8 cellular contexts compared by ENCODE assay signal in the genomic region with DNA sequence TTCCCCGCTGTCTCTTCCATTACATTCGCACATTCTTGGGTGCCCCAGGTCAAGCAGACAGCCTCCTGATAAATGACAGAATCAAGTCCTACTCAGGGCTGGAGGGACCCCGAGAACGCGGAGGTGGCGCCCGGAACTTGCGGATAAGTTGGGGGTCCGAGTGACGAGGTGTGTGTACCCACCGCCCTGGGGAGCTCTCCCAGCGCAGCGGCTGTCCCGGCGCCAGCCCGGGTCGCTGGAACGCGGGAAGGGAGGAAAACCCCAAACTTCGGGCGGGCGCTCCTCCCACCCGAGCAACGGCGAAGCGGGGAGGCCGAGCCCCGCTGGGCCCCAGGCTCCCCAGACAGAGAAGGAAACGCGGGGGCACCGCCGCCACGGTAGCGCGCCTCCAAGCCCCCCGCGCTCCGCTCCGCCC. TPM values are rescaled to one million over a fixed set of nuclear protein-coding genes. Genes with fewer than 3 reads are reported as not detected.
DNase-seq lines count a peak whose midpoint lies in the region; ATAC-seq lines count a peak whose summit lies in the region.

No MANE protein-coding gene starts in this region.

- H3K36me3 ChIP-seq in subcutaneous abdominal adipose tissue (ENCODE audit: control insufficient read depth in 5 of 5, insufficient read depth in 5 of 5, low read length in 5 of 5), result no peaks in the 10 kb centered on the region

- ATAC-seq in GM18907 (IDR thresholded peaks at IDR 0.05; ENCODE audit: unreplicated experiment) (peak; percentile 2), HG03196 (IDR thresholded peaks at IDR 0.05; ENCODE audit: unreplicated experiment) (peak; percentile 2), HG02759 (IDR thresholded peaks at IDR 0.05; ENCODE audit: unreplicated experiment) (no peak)

- H3K9ac ChIP-seq in subcutaneous abdominal adipose tissue (ENCODE audit: low read length in 5 of 5), result peak overlapping the region; percentile 75 to 84 (median 76)

- peaks cover 5 to 46% (median 30%) of the 10 kb centered on the region in 5 donors for H3K4me1 ChIP-seq in subcutaneous abdominal adipose tissue (ENCODE audit: control insufficient read depth in 5 of 5, insufficient read depth in 5 of 5, low read length in 5 of 5)

- H3K4me3 ChIP-seq in subcutaneous abdominal adipose tissue (ENCODE audit: low read depth in 1 of 5, low read length in 5 of 5), result peak overlapping the region; percentile 75 to 84 (median 80)

- DNase-seq in immature natural killer cell, result no peak
- no peak for DNase-seq in T-helper 9 cell
- DNase-seq in HPDE6-E6E7 (ENCODE audit: extremely low spot score), result no peak

- H3K27me3 ChIP-seq in subcutaneous abdominal adipose tissue (ENCODE audit: control insufficient read depth in 5 of 5, insufficient read depth in 4 of 5, low read length in 5 of 5), result no peaks in the 10 kb centered on the region

- peaks cover 44% of the 10 kb centered on the region for H3K4me1 Mint-ChIP-seq in activated naive CD8-positive, alpha-beta T cell (ENCODE audit: low read depth)
- H3K4me1 Mint-ChIP-seq in immature natural killer cell, result peaks cover 32 to 33% of the 10 kb centered on the region in 2 donors

- no peaks in the 10 kb centered on the region for H3K36me3 Mint-ChIP-seq in activated naive CD8-positive, alpha-beta T cell
- no peaks in the 10 kb centered on the region for H3K36me3 Mint-ChIP-seq in immature natural killer cell

- no peaks in the 10 kb centered on the region for H3K9me3 ChIP-seq in subcutaneous abdominal adipose tissue (ENCODE audit: control insufficient read depth in 5 of 5, low read length in 5 of 5)

- H3K27ac Mint-ChIP-seq in activated naive CD8-positive, alpha-beta T cell, result peak overlapping the region; percentile 89
- H3K27ac Mint-ChIP-seq in immature natural killer cell, result peak overlapping the region; percentile 14 to 81 (median 74)

- peak overlapping the region; percentile 23 for H3K27ac ChIP-seq in subcutaneous abdominal adipose tissue (ENCODE audit: low read depth, low read length)

- H3K4me3 Mint-ChIP-seq in activated naive CD8-positive, alpha-beta T cell, result peak overlapping the region; percentile 97
- peak overlapping the region; percentile 85 to 95 (median 88) for H3K4me3 Mint-ChIP-seq in immature natural killer cell

- H3K9me3 Mint-ChIP-seq in activated naive CD8-positive, alpha-beta T cell (ENCODE audit: low read depth), result no peaks in the 10 kb centered on the region
- no peaks in the 10 kb centered on the region for H3K9me3 Mint-ChIP-seq in immature natural killer cell

- H3K27me3 Mint-ChIP-seq in activated naive CD8-positive, alpha-beta T cell, result no peaks in the 10 kb centered on the region
- H3K27me3 Mint-ChIP-seq in immature natural killer cell (ENCODE audit: low read depth in 3 of 3), result peaks cover 4 to 9% (median 8%) of the 10 kb centered on the region in 3 donors

RNA-seq across cellular contexts. Expression of gene CLN6, which starts 0.6 kb away (rescaled TPM):
- 1 to 10 TPM; 1.3 to 2.5 (median 2.3) TPM for polyA plus RNA-seq in immature natural killer cell

RNA-seq across cellular contexts. Expression of gene CALML4, which starts 23.8 kb away (rescaled TPM):
- polyA plus RNA-seq in immature natural killer cell, result 1 to 10 TPM in 1 of 3 donors, under 1 TPM in 1, not detected in 1; 0.37 to 4.2 TPM

RNA-seq across cellular contexts. Expression of gene FEM1B, which starts 48.6 kb away (rescaled TPM):
- polyA plus RNA-seq in immature natural killer cell, result 10 to 100 TPM in 2 of 3 donors, 1 to 10 TPM in 1; 6.1 to 25.9 (median 18.4) TPM
